In genomic region chr1:11919621-11920020, GRCh38 we compare ENCODE assay signal across 18 cellular contexts. TPM values are rescaled to one million over a fixed set of nuclear protein-coding genes. Genes with fewer than 3 reads are reported as not detected.
DNase-seq lines count a peak whose midpoint lies in the region; ATAC-seq, FAIRE-seq and TF ChIP-seq lines count a peak whose summit lies in the region.
"Had no signal": no experiment of that assay in that cellular context is flagged by ENCODE, and none has a peak within 500 bp of the region (broad histone marks: within the 10 kb centered on the region; RNA-seq: fewer than 3 reads in every experiment).

No MANE protein-coding gene starts in this region.

- DNase-seq in heart right ventricle, result no peak
- no peak for DNase-seq in right cardiac atrium
- no peak for DNase-seq in astrocyte (ENCODE audit: low read depth)
- no peak for DNase-seq in nephron progenitor cell
- DNase-seq in OCI-M1 (lab: John Stamatoyannopoulos, UW), result no peak
- no peak for DNase-seq in GM10266 (ENCODE audit: extremely low spot score)
- DNase-seq: COR-L47, GM23248, NCI-H1417 treated with DMSO at 0.1 percent for 48 hours, NCI-H2029, NCI-H2171 treated with DMSO at 0.1 percent for 48 hours, NCI-H510A treated with DMSO at 0.1 percent for 48 hours had no signal

- no peak overlapping the region for H3K4me2 ChIP-seq in astrocyte (ENCODE audit: low read length)

- H3K4me1 ChIP-seq in heart right ventricle (peaks cover 23 to 69% (median 64%) of the 10 kb centered on the region in 9 donors), right cardiac atrium (ENCODE audit: control insufficient read depth, insufficient read depth, low read length) (peaks cover 2% of the 10 kb centered on the region), astrocyte (ENCODE audit: insufficient read depth, low read length) (peaks cover 20% of the 10 kb centered on the region)

- H3K27me3 ChIP-seq in heart right ventricle (no peaks in the 10 kb centered on the region), right cardiac atrium (ENCODE audit: control insufficient read depth, insufficient read depth) (no peaks in the 10 kb centered on the region), astrocyte (ENCODE audit: insufficient read depth, low read length) (no peaks in the 10 kb centered on the region)

- H3K27me3 Mint-ChIP-seq in astrocyte (ENCODE audit: low read depth, unreplicated experiment), result no peaks in the 10 kb centered on the region
- H3K27me3 Mint-ChIP-seq in nephron progenitor cell (ENCODE audit: low read depth, poor library complexity), result no peaks in the 10 kb centered on the region
- H3K27me3 Mint-ChIP-seq: IgD-negative memory B cell had no signal

- H3K4me3 Mint-ChIP-seq in astrocyte (ENCODE audit: unreplicated experiment) (no peak overlapping the region), nephron progenitor cell (no peak overlapping the region)

- whole genome bisulfite sequencing in heart right ventricle, 2 donors, result 88 to 90% methylated on average over 11 of the region's 11 CpGs
- 88% methylated on average over 11 of the region's 11 CpGs for WGBS in right cardiac atrium

- H3K9me3 Mint-ChIP-seq in astrocyte (ENCODE audit: unreplicated experiment), result no peaks in the 10 kb centered on the region
- no peaks in the 10 kb centered on the region for H3K9me3 Mint-ChIP-seq in nephron progenitor cell
- H3K9me3 Mint-ChIP-seq: IgD-negative memory B cell had no signal

- H3K36me3 Mint-ChIP-seq in astrocyte (ENCODE audit: low read depth, unreplicated experiment) (peaks cover 11% of the 10 kb centered on the region), nephron progenitor cell (ENCODE audit: low read depth) (peaks cover 42% of the 10 kb centered on the region)

- no peak overlapping the region for H3K4me3 ChIP-seq in heart right ventricle
- H3K4me3 ChIP-seq in right cardiac atrium (ENCODE audit: low read length), result no peak overlapping the region
- no peak overlapping the region for H3K4me3 ChIP-seq in astrocyte (ENCODE audit: insufficient read depth, low read depth, low read length)
- H3K4me3 ChIP-seq: GM23248 had no signal

- peak overlapping the region in 7 of 10 donors; percentile 21 to 81 (median 72) for H3K27ac ChIP-seq in heart right ventricle
- no peak overlapping the region for H3K27ac ChIP-seq in right cardiac atrium (ENCODE audit: low read length)
- no peak overlapping the region for H3K27ac ChIP-seq in astrocyte (ENCODE audit: low read depth, low read length)
- H3K27ac ChIP-seq in temporal lobe (ENCODE audit: low read depth, low read length), result peak overlapping the region; percentile 83
- H3K27ac ChIP-seq: C4-2B had no signal

- H4K20me1 ChIP-seq in astrocyte (ENCODE audit: insufficient read depth, low read length), result peaks cover 50% of the 10 kb centered on the region

- no peak for ATAC-seq in heart right ventricle
- ATAC-seq in right cardiac atrium, result no peak
- no peak for ATAC-seq in HG03442 (IDR thresholded peaks at IDR 0.05; ENCODE audit: unreplicated experiment)
- ATAC-seq: HCT116 had no signal

- H3K9ac ChIP-seq in astrocyte (ENCODE audit: low read length), result no peak overlapping the region
- H3K9ac ChIP-seq: GM23248 had no signal

- TF ChIP-seq CTCF in heart right ventricle (IDR thresholded peaks at IDR 0.05), result no peak
- TF ChIP-seq CTCF in astrocyte (IDR thresholded peaks at IDR 0.05; ENCODE audit: insufficient read depth, low read depth, low read length), result no peak
- no peak for TF ChIP-seq CTCF in nephron progenitor cell (IDR thresholded peaks at IDR 0.05)
- no peak for TF ChIP-seq CTCF in GM10266 (IDR thresholded peaks at IDR 0.05; ENCODE audit: control insufficient read depth, insufficient read depth, low read depth, missing control alignments)

- H3K79me2 ChIP-seq in astrocyte (ENCODE audit: insufficient read depth, low read length), result peaks cover 45% of the 10 kb centered on the region

- H3K36me3 ChIP-seq in heart right ventricle (peaks cover 0 to 77% (median 17%) of the 10 kb centered on the region in 9 donors), astrocyte (ENCODE audit: insufficient read depth, low read length) (peaks cover 3% of the 10 kb centered on the region)

- H2AFZ ChIP-seq in astrocyte (ENCODE audit: low read depth, low read length), result no peak overlapping the region
- H2AFZ ChIP-seq: GM23248 had no signal

- peaks cover 37% of the 10 kb centered on the region for H3K4me1 Mint-ChIP-seq in astrocyte (ENCODE audit: low read depth, unreplicated experiment)
- H3K4me1 Mint-ChIP-seq in nephron progenitor cell, result peaks cover 36% of the 10 kb centered on the region

- intact Hi-C loops in heart right ventricle (cut with DNase I), result loop anchor here in 6 of 10 donors (5.0 to 10.0 kb wide), 3 partner anchors 45 to 63 kb away; partner anchors contain the start of gene MFN2 (in 1 of the 6)
- intact Hi-C loops in right cardiac atrium (cut with DNase I), result no loop called here

- H3K27ac Mint-ChIP-seq in astrocyte (ENCODE audit: unreplicated experiment), result peak overlapping the region; percentile 93
- H3K27ac Mint-ChIP-seq in nephron progenitor cell, result peak overlapping the region; percentile 43

- H3K9me3 ChIP-seq in heart right ventricle (no peaks in the 10 kb centered on the region), right cardiac atrium (ENCODE audit: control insufficient read depth, low read length) (no peaks in the 10 kb centered on the region), astrocyte (ENCODE audit: insufficient read depth, low read depth, low read length) (no peaks in the 10 kb centered on the region)

- FAIRE-seq in astrocyte (lab: Jason Lieb, UNC), result no peak
- FAIRE-seq: A204.1 had no signal

RNA-seq across cellular contexts. Expression of gene KIAA2013, which starts 6.6 kb away (rescaled TPM):
- total RNA-seq in heart right ventricle, result 10 to 100 TPM; 35.5 to 47.8 (median 39.0) TPM
- 10 to 100 TPM; 23.3 to 44.7 TPM for polyA plus RNA-seq in heart right ventricle
- total RNA-seq in right cardiac atrium, result 10 to 100 TPM; 34.6 to 38.1 (median 36.3) TPM
- 37.3 TPM for polyA plus RNA-seq in right cardiac atrium
- 56.0 and 60.4 TPM in 2 replicates for total RNA-seq in astrocyte
- 12.8 TPM for total RNA-seq in temporal lobe

RNA-seq across cellular contexts. Expression of gene PLOD1, which starts 14.9 kb away (rescaled TPM):
- total RNA-seq in heart right ventricle (10 to 100 TPM; 27.3 to 95.3 (median 44.4) TPM), right cardiac atrium (10 to 100 TPM; 49.5 to 77.8 (median 63.1) TPM), astrocyte (375 and 500 TPM in 2 replicates), temporal lobe (18.7 TPM)
- polyA plus RNA-seq in heart right ventricle (100 to 1,000 TPM in 1 of 2 donors, 10 to 100 TPM in 1; 53.0 to 102 TPM), right cardiac atrium (51.0 TPM)

Comparison
In these comparisons a context has a peak if more than half of its experiments do, and no peak if none do; other contexts are left out.
1. H3K27ac ChIP-seq: peak in heart right ventricle (7 of 10) and temporal lobe (single experiment); none in right cardiac atrium (single experiment) and astrocyte (single experiment).
2. intact Hi-C loops: an anchor here in heart right ventricle (5.0 to 10.0 kb wide); none called in right cardiac atrium.